ENCODE assay signal across 11 cellular contexts in the genomic region with DNA sequence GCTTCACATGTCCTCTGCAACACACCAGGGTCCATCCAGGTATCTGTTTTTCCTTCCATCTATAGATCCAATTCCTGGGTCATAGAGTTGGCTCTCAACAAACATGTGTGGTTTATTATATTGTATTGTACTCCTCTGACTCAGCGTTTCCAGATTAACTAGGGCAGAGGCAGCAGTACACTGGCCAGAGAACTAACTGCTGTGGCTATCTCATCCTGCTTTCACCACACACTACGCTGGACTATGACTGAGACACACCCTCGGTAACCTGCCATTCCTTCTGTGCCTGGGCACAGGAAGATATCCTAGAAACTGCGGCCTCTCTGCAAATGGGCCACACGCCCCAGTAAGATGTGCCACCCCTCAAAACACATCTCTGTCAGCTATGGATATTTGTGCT.
A peak's percentile ranks its signal among the peaks of the same experiment; 100 is the strongest.
DNase-seq lines count a peak whose midpoint lies in the region; ATAC-seq and TF ChIP-seq lines count a peak whose summit lies in the region.
"Had no signal": no experiment of that assay in that cellular context is flagged by ENCODE, and none has a peak within 500 bp of the region (broad histone marks: within the 10 kb centered on the region; RNA-seq: fewer than 3 reads in every experiment).

No MANE protein-coding gene starts in this region.

- CTCF ChIA-PET in activated naive CD4-positive, alpha-beta T cell treated with anti-CD3 and anti-CD28 coated beads, Interleukin-2, amount 10 ng/mL, durations not matched to agents 7 days and 5 days (lab: Charles Lee), result interaction anchor here (1.5 kb wide), 1 partner anchor 253 kb away, joined by 4 read pairs; no protein-coding TSS in a partner anchor

- peaks cover 0 to 18% of the 10 kb centered on the region in 2 donors for H3K4me1 ChIP-seq in right atrium auricular region
- H3K4me1 ChIP-seq in aorta (ENCODE audit: control insufficient read depth in 1 of 2, insufficient read depth in 2 of 2, low read length in 2 of 2), result no peaks in the 10 kb centered on the region
- H3K4me1 ChIP-seq: pancreas had no signal

- H3K9me3 ChIP-seq in right atrium auricular region (no peaks in the 10 kb centered on the region), aorta (ENCODE audit: control insufficient read depth, low read length) (no peaks in the 10 kb centered on the region)
- H3K9me3 ChIP-seq: pancreas had no signal

- H3K27me3 Mint-ChIP-seq in activated naive CD4-positive, alpha-beta T cell treated with anti-CD3 and anti-CD28 coated beads, Interleukin-2, amount 10 ng/mL, durations not matched to agents 7 days and 5 days, result peaks cover 4% of the 10 kb centered on the region
- H3K27me3 Mint-ChIP-seq: brain had no signal

- H3K27me3 ChIP-seq in right atrium auricular region, result no peaks in the 10 kb centered on the region
- no peaks in the 10 kb centered on the region for H3K27me3 ChIP-seq in aorta (ENCODE audit: control insufficient read depth in 1 of 2, insufficient read depth in 2 of 2, low read length in 1 of 2)
- H3K27me3 ChIP-seq: pancreas had no signal

- no peak for TF ChIP-seq CTCF in right atrium auricular region (IDR thresholded peaks at IDR 0.05)

- H3K36me3 ChIP-seq in right atrium auricular region, result no peaks in the 10 kb centered on the region
- H3K36me3 ChIP-seq in aorta (ENCODE audit: control insufficient read depth in 1 of 2, insufficient read depth in 2 of 2, low read length in 1 of 2), result no peaks in the 10 kb centered on the region
- H3K36me3 ChIP-seq: pancreas had no signal

- H3K27ac ChIP-seq in right atrium auricular region (peak overlapping the region; percentile 12 to 60), aorta (ENCODE audit: low read depth in 1 of 2, low read length in 2 of 2) (no peak overlapping the region)
- H3K27ac ChIP-seq: pancreas had no signal

- ATAC-seq in Right ventricle myocardium inferior (peak; percentile 95), aorta (ENCODE audit: low FRiP score) (peak; percentile 76), GM18498 (IDR thresholded peaks at IDR 0.05; ENCODE audit: unreplicated experiment) (no peak), HG02588 (IDR thresholded peaks at IDR 0.05; ENCODE audit: unreplicated experiment) (no peak)

- H3K4me3 ChIP-seq in right atrium auricular region, result no peak overlapping the region
- no peak overlapping the region for H3K4me3 ChIP-seq in aorta (ENCODE audit: low read length in 2 of 2)
- H3K4me3 ChIP-seq: pancreas had no signal

- H3K4me1 Mint-ChIP-seq in activated naive CD4-positive, alpha-beta T cell treated with anti-CD3 and anti-CD28 coated beads, Interleukin-2, amount 10 ng/mL, durations not matched to agents 7 days and 5 days, result no peaks in the 10 kb centered on the region

- DNase-seq in Right ventricle myocardium inferior (ENCODE audit: missing footprints) (no peak), cardiac septum (ENCODE audit: low spot score) (no peak), amniotic stem cell (lab: John Stamatoyannopoulos, UW) (peak; percentile 50), right atrium auricular region (ENCODE audit: low spot score) (no peak), aorta (no peak)
- no peak for DNase-seq in activated naive CD4-positive, alpha-beta T cell treated with anti-CD3 and anti-CD28 coated beads, Interleukin-2, amount 10 ng/mL, durations not matched to agents 7 days and 5 days
- DNase-seq: pancreas had no signal

- H3K4me3 Mint-ChIP-seq in activated naive CD4-positive, alpha-beta T cell treated with anti-CD3 and anti-CD28 coated beads, Interleukin-2, amount 10 ng/mL, durations not matched to agents 7 days and 5 days, result no peak overlapping the region
- H3K4me3 Mint-ChIP-seq: B cell, brain had no signal

- intact Hi-C loops in Right ventricle myocardium inferior (cut with DNase I), result no loop called here
- intact Hi-C loops in cardiac septum (cut with DNase I), result loop anchor here (5.0 kb wide), 1 partner anchor 71 kb away; no protein-coding TSS in a partner anchor
- intact Hi-C loops in aorta (cut with DNase I), result loop anchor here in 1 of 2 donors (10.0 kb wide), 1 partner anchor 124 kb away; no protein-coding TSS in a partner anchor

- 68 to 71% methylated on average over 5 of the region's 5 CpGs for WGBS in aorta, 2 donors

- H3K9me3 Mint-ChIP-seq in activated naive CD4-positive, alpha-beta T cell treated with anti-CD3 and anti-CD28 coated beads, Interleukin-2, amount 10 ng/mL, durations not matched to agents 7 days and 5 days, result no peaks in the 10 kb centered on the region
- H3K9me3 Mint-ChIP-seq: brain had no signal

- H3K36me3 Mint-ChIP-seq in activated naive CD4-positive, alpha-beta T cell treated with anti-CD3 and anti-CD28 coated beads, Interleukin-2, amount 10 ng/mL, durations not matched to agents 7 days and 5 days, result no peaks in the 10 kb centered on the region
- H3K36me3 Mint-ChIP-seq: brain had no signal

- no peak overlapping the region for H3K27ac Mint-ChIP-seq in activated naive CD4-positive, alpha-beta T cell treated with anti-CD3 and anti-CD28 coated beads, Interleukin-2, amount 10 ng/mL, durations not matched to agents 7 days and 5 days
- H3K27ac Mint-ChIP-seq: B cell, brain had no signal

Comparison
In these comparisons a context has a peak if more than half of its experiments do, and no peak if none do; other contexts are left out.
1. ATAC-seq: peak in Right ventricle myocardium inferior (single experiment) and aorta (single experiment); none in GM18498 (single experiment) and HG02588 (single experiment).
2. H3K27ac ChIP-seq: peak in right atrium auricular region (2 of 2); none in aorta (0 of 2).